25 cellular contexts compared by ENCODE assay signal in the genomic region with DNA sequence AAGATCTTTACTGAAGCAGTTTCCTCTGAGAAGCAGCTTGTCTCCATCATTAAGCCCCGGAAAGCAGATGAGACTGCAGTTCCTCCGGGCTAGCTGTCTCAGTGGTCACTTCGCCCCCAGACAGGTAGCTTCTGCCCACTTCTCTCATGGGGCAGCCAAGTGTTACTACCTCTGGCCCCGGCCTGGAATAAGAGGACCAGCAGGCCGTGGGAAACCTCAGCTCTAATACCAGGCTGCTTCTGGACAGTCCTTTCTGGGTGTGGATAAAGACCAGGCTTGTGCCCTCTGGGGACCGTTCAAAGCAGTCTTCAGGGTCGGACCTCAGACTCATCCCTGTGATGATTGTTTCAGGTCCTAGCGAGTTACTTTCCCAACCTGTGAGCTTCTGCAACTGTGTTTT. TPM values are rescaled to one million over a fixed set of nuclear protein-coding genes. Genes with fewer than 3 reads are reported as not detected.
"Had no signal": no experiment of that assay in that cellular context is flagged by ENCODE, and none has a peak within 500 bp of the region (broad histone marks: within the 10 kb centered on the region; RNA-seq: fewer than 3 reads in every experiment).

No MANE protein-coding gene starts in this region.

- H3K36me3 Mint-ChIP-seq: activated naive CD8-positive, alpha-beta T cell treated with anti-CD3 and anti-CD28 coated beads, Interleukin-2, amount 10 ng/mL, durations not matched to agents 7 days and 5 days; naive B cell had no signal

- ATAC-seq: activated CD8-positive, alpha-beta T cell treated with anti-CD3 and anti-CD28 coated beads for 36 hours; activated T-cell treated with anti-CD3 and anti-CD28 coated beads, Interleukin-2, amount 50 U/mL, for 4 hours; psoas muscle; SK-N-SH treated with all-trans-retinoic acid at 6 μM for 48 hours; stimulated activated naive CD8-positive, alpha-beta T cell treated with anti-CD3 and anti-CD28 coated beads, Interleukin-15, amount 100 ng/mL, for 72 hours had no signal

- H3K4me3 ChIP-seq: breast epithelium, colonic mucosa, heart right ventricle, lower lobe of right lung, psoas muscle, right atrium auricular region, upper lobe of left lung had no signal

- FAIRE-seq: endometrium, kidney had no signal

- H3K27me3 Mint-ChIP-seq: activated CD8-positive, alpha-beta T cell treated with anti-CD3 and anti-CD28 coated beads for 36 hours; stimulated activated naive CD8-positive, alpha-beta T cell treated with anti-CD3 and anti-CD28 coated beads, Interleukin-15, amount 100 ng/mL, for 72 hours had no signal

- H3K9me3 ChIP-seq: breast epithelium, colonic mucosa, lower lobe of right lung, psoas muscle, upper lobe of left lung had no signal

- DNase-seq: activated CD4-positive, alpha-beta T cell treated with anti-CD3 and anti-CD28 coated beads for 48 hours; activated CD8-positive, alpha-beta T cell treated with anti-CD3 and anti-CD28 coated beads for 36 hours; activated naive CD4-positive, alpha-beta T cell treated with anti-CD3 and anti-CD28 coated beads for 36 hours; activated naive CD8-positive, alpha-beta T cell treated with anti-CD3 and anti-CD28 coated beads, Interleukin-2, amount 10 ng/mL, durations not matched to agents 7 days and 5 days; activated T-cell treated with anti-CD3 and anti-CD28 coated beads, Interleukin-2, amount 50 U/mL, for 4 hours; amniotic stem cell; foreskin fibroblast; heart right ventricle; kidney; mesendoderm; naive B cell; psoas muscle; stimulated activated CD4-positive, alpha-beta T cell treated with anti-CD3 and anti-CD28 coated beads, Interleukin-12 subunit alpha, Interleukin-12 subunit beta, amount 100 ng/mL, for 4 hours; stimulated activated CD4-positive, alpha-beta T cell treated with anti-CD3 and anti-CD28 coated beads, Interleukin-4, amount 100 ng/mL, for 4 hours; upper lobe of left lung had no signal

- H3K27ac ChIP-seq: breast epithelium, colonic mucosa, lower lobe of right lung, psoas muscle, right atrium auricular region, upper lobe of left lung had no signal

- H3K27me3 ChIP-seq: breast epithelium, colonic mucosa, right atrium auricular region, upper lobe of left lung had no signal

- H3K9me3 Mint-ChIP-seq: activated CD8-positive, alpha-beta T cell treated with anti-CD3 and anti-CD28 coated beads for 36 hours; activated naive CD4-positive, alpha-beta T cell treated with anti-CD3 and anti-CD28 coated beads for 36 hours; activated T-cell treated with anti-CD3 and anti-CD28 coated beads, Interleukin-2, amount 50 U/mL, for 4 hours; activated T-helper 2 cell treated with anti-CD3 and anti-CD28 coated beads, Interferon-gamma antibody, Interleukin-2, Interleukin-4, amounts not matched to agents 10 μg/mL and 5 μg/mL and 100 μg/mL, durations not matched to agents 14 hours and 24 hours and 36 hours; stimulated activated naive CD8-positive, alpha-beta T cell treated with anti-CD3 and anti-CD28 coated beads, Interleukin-15, amount 100 ng/mL, for 72 hours had no signal

- H3K4me3 Mint-ChIP-seq: activated CD8-positive, alpha-beta T cell treated with anti-CD3 and anti-CD28 coated beads for 36 hours; activated naive CD4-positive, alpha-beta T cell treated with anti-CD3 and anti-CD28 coated beads for 36 hours; activated naive CD8-positive, alpha-beta T cell treated with anti-CD3 and anti-CD28 coated beads, Interleukin-2, amount 10 ng/mL, durations not matched to agents 7 days and 5 days; activated T-cell treated with anti-CD3 and anti-CD28 coated beads, Interleukin-2, amount 50 U/mL, for 4 hours; stimulated activated naive CD8-positive, alpha-beta T cell treated with anti-CD3 and anti-CD28 coated beads, Interleukin-15, amount 100 ng/mL, for 72 hours had no signal

- H3K4me1 ChIP-seq: breast epithelium, colonic mucosa, psoas muscle, right atrium auricular region had no signal

- H3K36me3 ChIP-seq: breast epithelium, colonic mucosa, heart right ventricle, lower lobe of right lung, right atrium auricular region, upper lobe of left lung had no signal

- H3K27ac Mint-ChIP-seq: activated CD8-positive, alpha-beta T cell treated with anti-CD3 and anti-CD28 coated beads for 36 hours; activated naive CD4-positive, alpha-beta T cell treated with anti-CD3 and anti-CD28 coated beads for 36 hours; activated naive CD8-positive, alpha-beta T cell treated with anti-CD3 and anti-CD28 coated beads, Interleukin-2, amount 10 ng/mL, durations not matched to agents 7 days and 5 days; activated T-helper 2 cell treated with anti-CD3 and anti-CD28 coated beads, Interferon-gamma antibody, Interleukin-2, Interleukin-4, amounts not matched to agents 10 μg/mL and 5 μg/mL and 100 μg/mL, durations not matched to agents 14 hours and 24 hours and 36 hours; naive B cell; stimulated activated naive CD8-positive, alpha-beta T cell treated with anti-CD3 and anti-CD28 coated beads, Interleukin-15, amount 100 ng/mL, for 72 hours had no signal

RNA-seq across cellular contexts. Expression of a gene that starts 54.8 kb away (rescaled TPM):
- total RNA-seq: epithelial cell of proximal tubule had no signal
- polyA plus RNA-seq: neural cell had no signal
